8 cellular contexts compared by ENCODE assay signal in genomic region chr15:92393287-92393993, GRCh38.
DNase-seq lines count a peak whose midpoint lies in the region; ATAC-seq and TF ChIP-seq lines count a peak whose summit lies in the region.

ST8SIA2 (plus strand) TSS chr15:92393881; CDS start chr15:92394065, 184 bp downstream.

- TF ChIP-seq CTCF in GM20000 (IDR thresholded peaks at IDR 0.05; ENCODE audit: extremely low read depth, missing control alignments) (no peak), foreskin fibroblast (IDR thresholded peaks at IDR 0.05; ENCODE audit: low read depth, low read length) (no peak), GM10266 (IDR thresholded peaks at IDR 0.05; ENCODE audit: control insufficient read depth, insufficient read depth, low read depth, missing control alignments) (no peak)

- DNase-seq in GM20000 (ENCODE audit: low spot score) (peak; percentile 45), NCI-H526 treated with DMSO at 0.1 percent for 48 hours (lab: John Stamatoyannopoulos, UW) (peak; percentile 46), foreskin fibroblast (no peak), retina (peak; percentile 88), GM10266 (ENCODE audit: extremely low spot score) (no peak), NCI-H774 (lab: John Stamatoyannopoulos, UW) (no peak)
- DNase-seq in activated effector memory CD4-positive, alpha-beta T cell treated with Interleukin-2 at 50 U/mL for 16 hours: no peak

- H3K4me3 ChIP-seq in foreskin fibroblast (ENCODE audit: low read depth in 1 of 2, low read length in 2 of 2): peak within 1 kb of the TSS; percentile 35 to 36

- no peak for ATAC-seq in HG02938 (IDR thresholded peaks at IDR 0.05; ENCODE audit: unreplicated experiment)

Comparison
In these comparisons a context has a peak if more than half of its experiments do, and no peak if none do; other contexts are left out.
1. DNase-seq: peak in GM20000 (single experiment), NCI-H526 treated with DMSO at 0.1 percent for 48 hours (single experiment) and retina (single experiment); none in foreskin fibroblast (0 of 2), GM10266 (single experiment), NCI-H774 (single experiment) and activated effector memory CD4-positive, alpha-beta T cell treated with Interleukin-2 at 50 U/mL for 16 hours (single experiment).